In genomic region chr7:121513105-121513504, GRCh38 we compare ENCODE assay signal across 23 cellular contexts.
"Had no signal": no experiment of that assay in that cellular context is flagged by ENCODE, and none has a peak within 500 bp of the region (broad histone marks: within the 10 kb centered on the region; RNA-seq: fewer than 3 reads in every experiment).

No MANE protein-coding gene starts in this region.

- H3K4me3 ChIP-seq: K562, SJSA1, SK-N-MC had no signal

- ATAC-seq: HepG2, K562 had no signal

- H3K9ac ChIP-seq: KMS-11 had no signal

- H3K36me3 ChIP-seq: SJSA1 had no signal

- H3K4me1 ChIP-seq: SJSA1 had no signal

- DNase-seq: Kasumi-1, MM.1S, NCI-H1092 treated with DMSO at 0.1 percent for 48 hours, NCI-H1436, NCI-H187, NCI-H2029, NCI-H2081 treated with DMSO at 0.1 percent for 48 hours, NCI-H2171, NCI-H226, NCI-H446, NCI-H510A, NCI-H524 treated with DMSO at 0.1 percent for 48 hours, NCI-H69, NCI-H774, Right ventricle myocardium superior, RPMI8226, SIG-M5 had no signal

- H3K4me3 Mint-ChIP-seq: IgD-negative memory B cell had no signal

- H3K4me2 ChIP-seq: KMS-11 had no signal

- H3K27ac ChIP-seq: KMS-11, SJSA1, SK-N-MC had no signal

- H3K27ac Mint-ChIP-seq: IgD-negative memory B cell had no signal

- H3K27me3 ChIP-seq: SJSA1 had no signal
